8 cellular contexts compared by ENCODE assay signal in genomic region chr16:30184430-30185140, GRCh38. TPM values are rescaled to one million over a fixed set of nuclear protein-coding genes. Genes with fewer than 3 reads are reported as not detected.
DNase-seq lines count a peak whose midpoint lies in the region; ATAC-seq and TF ChIP-seq lines count a peak whose summit lies in the region.

No MANE protein-coding gene starts in this region.

- H3K9me3 Mint-ChIP-seq in glutamatergic neuron (ENCODE audit: unreplicated experiment): peaks cover 2% of the 10 kb centered on the region

- no peaks in the 10 kb centered on the region for H3K4me1 Mint-ChIP-seq in glutamatergic neuron (ENCODE audit: low read depth, unreplicated experiment)

- no peak for TF ChIP-seq CTCF in glutamatergic neuron (IDR thresholded peaks at IDR 0.05; ENCODE audit: partially characterized antibody, unreplicated experiment)

- peak; percentile 40 for DNase-seq in SKM-1 treated with dmso at 0.1 percent for 144 hours (lab: John Stamatoyannopoulos, UW; ENCODE audit: unreplicated experiment)
- DNase-seq in SKM-1 (lab: John Stamatoyannopoulos, UW; ENCODE audit: unreplicated experiment): no peak
- DNase-seq in NCI-H2171 treated with DMSO at 0.1 percent for 48 hours (lab: John Stamatoyannopoulos, UW): peak; percentile 14
- peak; percentile 47 for DNase-seq in activated CD8-positive, alpha-beta memory T cell treated with anti-CD3 and anti-CD28 coated beads, Interleukin-2, amount 50 U/mL, for 4 hours
- DNase-seq in glutamatergic neuron: peak; percentile 19
- peak in 2 of 3 donors; percentile 28 to 29 for DNase-seq in stimulated activated CD4-positive, alpha-beta T cell treated with anti-CD3 and anti-CD28 coated beads, Interleukin-12 subunit alpha, Interleukin-12 subunit beta, amount 100 ng/mL, for 48 hours (ENCODE audit: low read depth in 2 of 3, low spot score in 1 of 3)

- H3K27me3 Mint-ChIP-seq in glutamatergic neuron (ENCODE audit: unreplicated experiment): peaks cover 4% of the 10 kb centered on the region

- H3K36me3 Mint-ChIP-seq in glutamatergic neuron (ENCODE audit: unreplicated experiment): no peaks in the 10 kb centered on the region

- ATAC-seq in esophagus mucosa: no peak
- ATAC-seq in GM18858 (IDR thresholded peaks at IDR 0.05; ENCODE audit: unreplicated experiment): no peak

- no peak overlapping the region for H3K27ac Mint-ChIP-seq in glutamatergic neuron (ENCODE audit: unreplicated experiment)

- peak overlapping the region; percentile 86 for H3K4me3 Mint-ChIP-seq in glutamatergic neuron (ENCODE audit: unreplicated experiment)

RNA-seq across cellular contexts. Expression of gene CORO1A, which starts 1.2 kb away (rescaled TPM):
- total RNA-seq in glutamatergic neuron (ENCODE audit: unreplicated experiment) (75.2 TPM), esophagus mucosa (9.0 TPM)

RNA-seq across cellular contexts. Expression of gene BOLA2B, which starts 8.9 kb away (rescaled TPM):
- 74.6 TPM for total RNA-seq in glutamatergic neuron (ENCODE audit: unreplicated experiment)
- total RNA-seq in esophagus mucosa: 131 TPM

RNA-seq across cellular contexts. Expression of gene SLX1A, which starts 9.1 kb away (rescaled TPM):
- 16.6 TPM for total RNA-seq in glutamatergic neuron (ENCODE audit: unreplicated experiment)
- 27.9 TPM for total RNA-seq in esophagus mucosa

RNA-seq across cellular contexts. Expression of gene SULT1A3, which starts 14.5 kb away (rescaled TPM):
- total RNA-seq in glutamatergic neuron (ENCODE audit: unreplicated experiment) (15.8 TPM), esophagus mucosa (7.1 TPM)
